ENCODE assay signal across 14 cellular contexts in genomic region chrX:52983526-52983925, GRCh38. TPM values are rescaled to one million over a fixed set of nuclear protein-coding genes. Genes with fewer than 3 reads are reported as not detected.
DNase-seq lines count a peak whose midpoint lies in the region; ATAC-seq and TF ChIP-seq lines count a peak whose summit lies in the region.
"Had no signal": no experiment of that assay in that cellular context is flagged by ENCODE, and none has a peak within 500 bp of the region (broad histone marks: within the 10 kb centered on the region; RNA-seq: fewer than 3 reads in every experiment).

No MANE protein-coding gene starts in this region.

- DNase-seq in cardiac muscle cell (ENCODE audit: low read depth in 1 of 2, low spot score in 1 of 2) (peak in 1 of 2 donors; percentile 47), left ventricle myocardium superior (no peak), fibroblast of mammary gland (ENCODE audit: low read depth) (peak; percentile 20), ureter (ENCODE audit: low spot score) (peak; percentile 29), RKO (ENCODE audit: low spot score) (no peak)
- no peak for DNase-seq in effector CD8-positive, alpha-beta T cell (lab: John Stamatoyannopoulos, UW)
- DNase-seq: activated CD4-positive, alpha-beta T cell treated with anti-CD3 and anti-CD28 coated beads, Interleukin-2, amount 50 U/mL, for 1 hour; activated naive CD4-positive, alpha-beta T cell treated with Interleukin-2 at 50 U/mL for 16 hours; DMS 273 treated with DMSO at 0.1 percent for 48 hours; Karpas-422; NCI-H2029; T-helper 1 cell had no signal

- no peaks in the 10 kb centered on the region for H3K27me3 ChIP-seq in cardiac muscle cell
- H3K27me3 ChIP-seq in neuron (ENCODE audit: insufficient read depth, low read length) = no peaks in the 10 kb centered on the region

- H2AFZ ChIP-seq in neuron (ENCODE audit: low read depth, low read length) = peak overlapping the region; percentile 64

- H3K27ac ChIP-seq in cardiac muscle cell = peak overlapping the region; percentile 15

- TF ChIP-seq CTCF in cardiac muscle cell (IDR thresholded peaks at IDR 0.05; ENCODE audit: low read depth, low read length) (no peak), fibroblast of mammary gland (conservative IDR thresholded peaks at IDR 0.05; ENCODE audit: control insufficient read depth, insufficient read depth, low read depth, low read length) (no peak)

- H3K9me3 ChIP-seq in cardiac muscle cell (ENCODE audit: low read depth) (no peaks in the 10 kb centered on the region), neuron (ENCODE audit: low read length) (no peaks in the 10 kb centered on the region)

- H3K4me1 ChIP-seq in cardiac muscle cell (ENCODE audit: low read depth) = no peaks in the 10 kb centered on the region
- H3K4me1 ChIP-seq in neuron (ENCODE audit: insufficient read depth, low read length) = peaks cover 7% of the 10 kb centered on the region

- intact Hi-C loops in left ventricle myocardium superior (cut with micrococcal nuclease) = no loop called here

- H3K4me3 ChIP-seq in cardiac muscle cell (no peak overlapping the region), fibroblast of mammary gland (ENCODE audit: control insufficient read depth, low read depth, low read length) (no peak overlapping the region), neuron (ENCODE audit: low read length) (peak overlapping the region; percentile 60)

- ATAC-seq in left ventricle myocardium superior (no peak), GM19395 (IDR thresholded peaks at IDR 0.05; ENCODE audit: unreplicated experiment) (no peak)

- H3K36me3 ChIP-seq in cardiac muscle cell (no peaks in the 10 kb centered on the region), neuron (ENCODE audit: insufficient read depth, low read length) (no peaks in the 10 kb centered on the region)

RNA-seq across cellular contexts. Expression of gene FAM156A, which starts 25.2 kb away (rescaled TPM):
- 27.7 and 29.8 TPM in 2 replicates for total RNA-seq in cardiac muscle cell
- polyA plus RNA-seq in cardiac muscle cell = 24.7 and 38.3 TPM in 2 replicates
- total RNA-seq in left ventricle myocardium superior = 7.3 TPM
- total RNA-seq in ureter = 34.0 TPM

Comparison
In these comparisons a context has a peak if more than half of its experiments do, and no peak if none do; other contexts are left out.
1. DNase-seq: peak in fibroblast of mammary gland (single experiment) and ureter (single experiment); none in left ventricle myocardium superior (single experiment), RKO (single experiment) and effector CD8-positive, alpha-beta T cell (single experiment).